ENCODE assay signal across 8 cellular contexts in the genomic region with DNA sequence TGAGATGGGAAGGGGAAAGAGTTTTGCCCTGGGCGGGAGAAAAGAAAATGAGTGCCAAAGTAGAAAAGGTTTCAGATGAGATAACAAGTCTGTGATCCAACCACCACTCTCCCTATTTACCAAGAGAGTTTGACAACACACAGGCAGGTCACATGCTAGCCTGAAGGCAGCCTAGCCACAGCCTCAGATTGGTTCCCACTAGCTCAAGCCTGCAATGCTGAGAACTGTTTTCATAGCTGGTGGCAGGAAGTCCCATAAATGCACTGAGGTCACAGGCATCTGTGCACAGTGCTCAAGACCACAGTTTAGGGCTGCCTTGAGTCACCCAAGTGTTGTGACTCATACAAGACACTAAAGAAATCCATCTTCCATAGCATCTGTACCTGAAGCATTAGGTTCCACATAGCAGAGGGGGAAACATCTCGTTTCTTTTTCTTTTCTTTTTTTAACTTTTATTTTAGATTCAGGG. TPM values are rescaled to one million over a fixed set of nuclear protein-coding genes. Genes with fewer than 3 reads are reported as not detected.
DNase-seq lines count a peak whose midpoint lies in the region; ATAC-seq and TF ChIP-seq lines count a peak whose summit lies in the region.

No MANE protein-coding gene starts in this region.

- intact Hi-C loops in natural killer cell (cut with micrococcal nuclease): no loop called here
- intact Hi-C loops in PC-9 (cut with micrococcal nuclease; ENCODE audit: unreplicated experiment): no loop called here

- TF ChIP-seq CTCF in natural killer cell (IDR thresholded peaks at IDR 0.05): no peak
- no peak for TF ChIP-seq CTCF in BE2C (IDR thresholded peaks at IDR 0.05; ENCODE audit: low read depth, low read length)
- TF ChIP-seq CTCF in PC-9 (conservative IDR thresholded peaks at IDR 0.05): no peak

- no peak overlapping the region for H2AFZ ChIP-seq in PC-9

- no peaks in the 10 kb centered on the region for H3K36me3 Mint-ChIP-seq in natural killer cell

- peak overlapping the region in 1 of 2 donors; percentile 37 for H3K27ac Mint-ChIP-seq in natural killer cell

- H3K4me1 Mint-ChIP-seq in natural killer cell: peaks cover 10 to 12% of the 10 kb centered on the region in 2 donors

- H3K36me3 ChIP-seq in BE2C: no peaks in the 10 kb centered on the region
- H3K36me3 ChIP-seq in PC-9 (ENCODE audit: low read depth): no peaks in the 10 kb centered on the region

- H3F3A ChIP-seq in PC-9 (ENCODE audit: insufficient read depth, low read depth): no peaks in the 10 kb centered on the region

- POLR2A ChIA-PET in PC-9 (lab: Charles Lee; ENCODE audit: unreplicated experiment): no interaction called here

- H3K27me3 ChIP-seq in BE2C: peaks cover 3% of the 10 kb centered on the region; the same call in 1 of the 2 replicates
- peaks cover 82% of the 10 kb centered on the region for H3K27me3 ChIP-seq in PC-9 (ENCODE audit: insufficient read depth, low read depth)

- H3K9me3 Mint-ChIP-seq in natural killer cell: no peaks in the 10 kb centered on the region

- no peaks in the 10 kb centered on the region for H3K79me2 ChIP-seq in PC-9 (ENCODE audit: low read depth)

- BruUV-seq in PC-9 (replicated peaks; lab: Mats Ljungman, UMichigan): no TSS peak

- no peaks in the 10 kb centered on the region for H3K9me2 ChIP-seq in PC-9 (ENCODE audit: insufficient read depth)

- H3K9me3 ChIP-seq in BE2C (no peaks in the 10 kb centered on the region), PC-9 (ENCODE audit: insufficient read depth, low read depth) (no peaks in the 10 kb centered on the region)

- no peaks in the 10 kb centered on the region for H4K20me1 ChIP-seq in PC-9 (ENCODE audit: insufficient read depth)

- H3K4me3 ChIP-seq in BE2C (ENCODE audit: low read depth, low read length): no peak overlapping the region
- no peak overlapping the region for H3K4me3 ChIP-seq in PC-9

- no peak overlapping the region for H3K27ac ChIP-seq in PC-9

- CTCF ChIA-PET in PC-9 (lab: Charles Lee): no interaction called here

- ATAC-seq in GM18508 (IDR thresholded peaks at IDR 0.05; ENCODE audit: insufficient read depth, unreplicated experiment): peak; percentile 64
- peak; percentile 83 for ATAC-seq in HG03097 (IDR thresholded peaks at IDR 0.05; ENCODE audit: low FRiP score, unreplicated experiment)
- ATAC-seq in natural killer cell: peak; percentile 86 to 96 (median 95)

- no peak overlapping the region for H3K4me2 ChIP-seq in PC-9

- peak; percentile 69 for DNase-seq in activated CD8-positive, alpha-beta memory T cell treated with anti-CD3 and anti-CD28 coated beads for 24 hours
- DNase-seq in natural killer cell (no peak), BE2C (no peak), PC-9 (no peak), NCI-H2081 (lab: John Stamatoyannopoulos, UW) (no peak), NOMO-1 treated with DMSO at 0.1 percent for 48 hours (lab: John Stamatoyannopoulos, UW; ENCODE audit: unreplicated experiment) (no peak)

- H3K4me1 ChIP-seq in BE2C (no peaks in the 10 kb centered on the region), PC-9 (replicated peaks; ENCODE audit: insufficient read depth) (no peaks in the 10 kb centered on the region)

- peaks cover 28 to 69% of the 10 kb centered on the region in 2 donors for H3K27me3 Mint-ChIP-seq in natural killer cell (ENCODE audit: low read depth in 2 of 2)

- no peak overlapping the region for H3K4me3 Mint-ChIP-seq in natural killer cell

RNA-seq across cellular contexts. Expression of a gene that starts 18.5 kb away (rescaled TPM):
- total RNA-seq in natural killer cell: 10 to 100 TPM; 46.4 to 60.1 (median 46.4) TPM
- polyA plus RNA-seq in BE2C (2012; ENCODE audit: insufficient read depth, insufficient read length, low read depth): 83.4 TPM
- 52.8 and 66.6 TPM in 2 replicates for total RNA-seq in PC-9 (2021)
